In the genomic region with DNA sequence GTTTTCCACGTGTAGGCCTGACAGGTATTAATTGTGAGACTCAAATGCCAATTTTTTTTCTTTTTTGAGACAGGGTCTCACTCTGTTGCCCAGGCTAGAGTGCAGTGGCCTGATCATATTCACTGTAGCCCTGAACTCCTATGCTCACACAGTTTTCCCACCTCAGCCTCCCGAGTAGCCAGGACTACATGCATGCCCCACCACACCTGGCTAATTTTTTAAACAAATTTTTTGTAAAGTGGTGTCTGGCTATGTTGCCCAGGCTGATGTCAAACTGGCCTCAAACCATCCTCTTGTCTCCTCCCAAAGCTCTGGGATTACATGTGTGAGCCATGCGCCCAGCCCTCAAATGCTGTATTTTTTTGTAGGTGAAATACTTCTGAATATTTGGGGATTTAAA, we compare ENCODE assay signal across 28 cellular contexts.
"Had no signal": no experiment of that assay in that cellular context is flagged by ENCODE, and none has a peak within 500 bp of the region (broad histone marks: within the 10 kb centered on the region; RNA-seq: fewer than 3 reads in every experiment).

No MANE protein-coding gene starts in this region.

- H3K9me3 Mint-ChIP-seq: activated B cell treated with CpG ODN at 0.5 μM for 24 hours; activated T-cell treated with anti-CD3 and anti-CD28 coated beads, Interleukin-2, amount 50 U/mL, for 4 hours; activated T-helper 2 cell treated with anti-CD3 and anti-CD28 coated beads, Interferon-gamma antibody, Interleukin-2, Interleukin-4, amounts not matched to agents 10 μg/mL and 5 μg/mL and 100 μg/mL, durations not matched to agents 14 hours and 24 hours and 36 hours; central memory CD8-positive, alpha-beta T cell; memory B cell; nephron progenitor cell; stimulated activated naive CD8-positive, alpha-beta T cell treated with anti-CD3 and anti-CD28 coated beads, Interleukin-15, Interleukin-2, amounts not matched to agents 100 ng/mL and 50 ng/mL, for 24 hours had no signal

- H3K27ac ChIP-seq: adrenal gland, ascending aorta, brain microvascular endothelial cell, foreskin keratinocyte, thyroid gland had no signal

- H3K27me3 Mint-ChIP-seq: activated B cell treated with CpG ODN at 0.5 μM for 24 hours; activated CD4-positive, alpha-beta T cell treated with anti-CD3 and anti-CD28 coated beads for 36 hours; activated naive CD8-positive, alpha-beta T cell; central memory CD8-positive, alpha-beta T cell; memory B cell; stimulated activated naive CD8-positive, alpha-beta T cell treated with anti-CD3 and anti-CD28 coated beads, Interleukin-15, Interleukin-2, amounts not matched to agents 100 ng/mL and 50 ng/mL, for 24 hours had no signal

- H3K36me3 ChIP-seq: thyroid gland had no signal

- DNase-seq: activated B cell treated with CpG ODN at 0.5 μM for 24 hours; activated CD4-positive, alpha-beta T cell treated with anti-CD3 and anti-CD28 coated beads for 36 hours; activated CD4-positive, alpha-beta T cell treated with anti-CD3 and anti-CD28 coated beads, Interleukin-2, amount 50 U/mL, for 4 hours; activated CD8-positive, alpha-beta memory T cell treated with anti-CD3 and anti-CD28 coated beads for 24 hours; activated CD8-positive, alpha-beta memory T cell treated with anti-CD3 and anti-CD28 coated beads, Interleukin-2, amount 50 U/mL, for 48 hours; activated naive CD4-positive, alpha-beta T cell; activated T-cell treated with anti-CD3 and anti-CD28 coated beads, Interleukin-2, amount 50 U/mL, for 4 hours; adrenal gland; brain microvascular endothelial cell; effector memory CD4-positive, alpha-beta T cell; foreskin keratinocyte; hippocampal formation; kidney glomerular epithelial cell; mucosa of descending colon; nephron progenitor cell; occipital lobe; retina; stimulated activated CD4-positive, alpha-beta T cell treated with anti-CD3 and anti-CD28 coated beads, Interleukin-12 subunit alpha, Interleukin-12 subunit beta, amount 100 ng/mL, for 4 hours; substantia nigra; T-helper 9 cell; thyroid gland had no signal

- H3K9me3 ChIP-seq: adrenal gland, ascending aorta, mucosa of descending colon, thyroid gland had no signal

- H3K4me3 Mint-ChIP-seq: activated B cell treated with CpG ODN at 0.5 μM for 24 hours; activated CD4-positive, alpha-beta T cell treated with anti-CD3 and anti-CD28 coated beads for 36 hours; activated naive CD8-positive, alpha-beta T cell; activated T-cell treated with anti-CD3 and anti-CD28 coated beads, Interleukin-2, amount 50 U/mL, for 4 hours; central memory CD8-positive, alpha-beta T cell; memory B cell; nephron progenitor cell; stimulated activated naive CD8-positive, alpha-beta T cell treated with anti-CD3 and anti-CD28 coated beads, Interleukin-15, Interleukin-2, amounts not matched to agents 100 ng/mL and 50 ng/mL, for 24 hours had no signal

- H3K4me1 ChIP-seq: foreskin keratinocyte had no signal

- ATAC-seq: activated CD4-positive, alpha-beta T cell treated with anti-CD3 and anti-CD28 coated beads for 36 hours; activated T-cell treated with anti-CD3 and anti-CD28 coated beads, Interleukin-2, amount 50 U/mL, for 4 hours; foreskin keratinocyte; mucosa of descending colon had no signal

- H3K27ac Mint-ChIP-seq: activated B cell treated with CpG ODN at 0.5 μM for 24 hours; activated CD4-positive, alpha-beta T cell treated with anti-CD3 and anti-CD28 coated beads for 36 hours; activated naive CD8-positive, alpha-beta T cell; activated T-helper 2 cell treated with anti-CD3 and anti-CD28 coated beads, Interferon-gamma antibody, Interleukin-2, Interleukin-4, amounts not matched to agents 10 μg/mL and 5 μg/mL and 100 μg/mL, durations not matched to agents 14 hours and 24 hours and 36 hours; memory B cell; nephron progenitor cell; stimulated activated naive CD8-positive, alpha-beta T cell treated with anti-CD3 and anti-CD28 coated beads, Interleukin-15, Interleukin-2, amounts not matched to agents 100 ng/mL and 50 ng/mL, for 24 hours had no signal

- H3K27me3 ChIP-seq: adrenal gland, ascending aorta, brain microvascular endothelial cell, foreskin keratinocyte, thyroid gland had no signal

- H3K4me3 ChIP-seq: adrenal gland, ascending aorta, mucosa of descending colon, thyroid gland had no signal

- FAIRE-seq: colon had no signal
